In genomic region chr15:84669726-84670125, GRCh38 we compare ENCODE assay signal across 14 cellular contexts. TPM values are rescaled to one million over a fixed set of nuclear protein-coding genes. Genes with fewer than 3 reads are reported as not detected.
A peak's percentile ranks its signal among the peaks of the same experiment; 100 is the strongest.
DNase-seq lines count a peak whose midpoint lies in the region; ATAC-seq, FAIRE-seq and TF ChIP-seq lines count a peak whose summit lies in the region.
"Had no signal": no experiment of that assay in that cellular context is flagged by ENCODE, and none has a peak within 500 bp of the region (broad histone marks: within the 10 kb centered on the region; RNA-seq: fewer than 3 reads in every experiment).

No MANE protein-coding gene starts in this region.

- H3K4me3 Mint-ChIP-seq in activated T-cell treated with anti-CD3 and anti-CD28 coated beads, Interleukin-2, amount 50 U/mL, for 72 hours: peak overlapping the region; percentile 37 to 38

- no peaks in the 10 kb centered on the region for H3K9me3 ChIP-seq in mesenchymal stem cell (ENCODE audit: control insufficient read depth, low read length)
- H3K9me3 ChIP-seq in thyroid gland: no peaks in the 10 kb centered on the region
- H3K9me3 ChIP-seq in pancreas: no peaks in the 10 kb centered on the region
- H3K9me3 ChIP-seq: uterus had no signal

- no peak for TF ChIP-seq CTCF in thyroid gland (IDR thresholded peaks at IDR 0.05)
- no peak for TF ChIP-seq CTCF in pancreas (IDR thresholded peaks at IDR 0.05)

- H4K8ac ChIP-seq in mesenchymal stem cell (ENCODE audit: low read length): no peak overlapping the region

- no peak overlapping the region for H3K4ac ChIP-seq in mesenchymal stem cell (ENCODE audit: low read depth in 1 of 2, low read length in 2 of 2)

- FAIRE-seq in pancreas (lab: Jason Lieb, UNC): no peak

- H3K36me3 Mint-ChIP-seq in activated T-cell treated with anti-CD3 and anti-CD28 coated beads, Interleukin-2, amount 50 U/mL, for 72 hours (ENCODE audit: insufficient read depth in 2 of 2): peaks cover 16 to 19% of the 10 kb centered on the region in 2 donors

- no peak overlapping the region for H3K23ac ChIP-seq in mesenchymal stem cell (ENCODE audit: low read length in 2 of 2)

- H2AK5ac ChIP-seq in mesenchymal stem cell (ENCODE audit: low read length, severe bottlenecking): peak overlapping the region; percentile 72

- no peaks in the 10 kb centered on the region for H3K9me3 Mint-ChIP-seq in activated T-cell treated with anti-CD3 and anti-CD28 coated beads, Interleukin-2, amount 50 U/mL, for 72 hours

- H2BK5ac ChIP-seq in mesenchymal stem cell (ENCODE audit: low read depth, low read length, poor library complexity, severe bottlenecking): no peak overlapping the region

- H3K9ac ChIP-seq in mesenchymal stem cell (ENCODE audit: low read length): peak overlapping the region; percentile 22
- H3K9ac ChIP-seq: BLaER1 treated with 17β-estradiol and CSF1 and Interleukin-3, amounts not matched to agents 10 nM and 100 nM; parathyroid adenoma had no signal

- H2AFZ ChIP-seq in mesenchymal stem cell (ENCODE audit: low read depth, low read length): no peak overlapping the region
- H2AFZ ChIP-seq: parathyroid adenoma had no signal

- H3K4me1 Mint-ChIP-seq in activated T-cell treated with anti-CD3 and anti-CD28 coated beads, Interleukin-2, amount 50 U/mL, for 72 hours (ENCODE audit: low read depth): peaks cover 58% of the 10 kb centered on the region

- H2BK12ac ChIP-seq in mesenchymal stem cell (ENCODE audit: low read length in 2 of 2): no peak overlapping the region

- no peak overlapping the region for H3K18ac ChIP-seq in mesenchymal stem cell (ENCODE audit: low read depth in 1 of 2, low read length in 2 of 2)

- H3K36me3 ChIP-seq in mesenchymal stem cell (ENCODE audit: control insufficient read depth in 1 of 2, insufficient read depth in 2 of 2, low read depth in 1 of 2, low read length in 2 of 2) (peaks cover 20 to 48% of the 10 kb centered on the region in 2 experiments), thyroid gland (peaks cover 0 to 2% of the 10 kb centered on the region in 2 donors), pancreas (peaks cover 0 to 15% (median 7%) of the 10 kb centered on the region in 3 donors)
- H3K36me3 ChIP-seq: uterus had no signal

- TF ChIP-seq POLR2A in thyroid gland (IDR thresholded peaks at IDR 0.05): no peak

- WGBS in mesenchymal stem cell: 96% methylated on average over 6 of the region's 8 CpGs
- WGBS in thyroid gland, 2 donors: 88 to 90% methylated on average over 8 of the region's 8 CpGs
- 92 to 95% methylated on average over 8 of the region's 8 CpGs for WGBS in pancreas, 2 donors

- DNase-seq in activated naive CD4-positive, alpha-beta T cell treated with Interleukin-2 at 50 U/mL for 16 hours: peak; percentile 68
- DNase-seq in activated naive CD4-positive, alpha-beta T cell (lab: John Stamatoyannopoulos, UW): no peak
- peak; percentile 64 to 72 for DNase-seq in activated T-cell treated with anti-CD3 and anti-CD28 coated beads, Interleukin-2, amount 50 U/mL, for 72 hours
- no peak for DNase-seq in mesenchymal stem cell
- no peak for DNase-seq in thyroid gland
- DNase-seq in pancreas: no peak
- DNase-seq: KG1, NCI-H2081 treated with DMSO at 0.1 percent for 48 hours, SW 1271, uterus had no signal

- H2BK120ac ChIP-seq in mesenchymal stem cell (ENCODE audit: low read depth, low read length): no peak overlapping the region

- intact Hi-C loops in thyroid gland (cut with DNase I) (no loop called here), pancreas (cut with DNase I) (no loop called here)

- peaks cover 20% of the 10 kb centered on the region for H3K79me1 ChIP-seq in mesenchymal stem cell (replicated peaks; ENCODE audit: low read length, poor library complexity, severe bottlenecking)

- H3K4me2 ChIP-seq in mesenchymal stem cell (ENCODE audit: low read length, poor library complexity, severe bottlenecking): no peak overlapping the region
- H3K4me2 ChIP-seq: BLaER1 treated with 17β-estradiol and CSF1 and Interleukin-3, amounts not matched to agents 10 nM and 100 nM had no signal

- ATAC-seq in activated T-cell treated with anti-CD3 and anti-CD28 coated beads, Interleukin-2, amount 50 U/mL, for 72 hours (replicated peaks in 1 of 2): peak; percentile 32 to 55
- ATAC-seq in HG03432 (IDR thresholded peaks at IDR 0.05; ENCODE audit: unreplicated experiment) (no peak), HG02759 (IDR thresholded peaks at IDR 0.05; ENCODE audit: unreplicated experiment) (no peak), pancreas (no peak)

- H3K4me1 ChIP-seq in mesenchymal stem cell (ENCODE audit: control insufficient read depth, insufficient read depth, low read depth, low read length) (peaks cover 1% of the 10 kb centered on the region), thyroid gland (peaks cover 12 to 20% of the 10 kb centered on the region in 2 donors), pancreas (no peaks in the 10 kb centered on the region)
- H3K4me1 ChIP-seq: BLaER1 treated with 17β-estradiol and CSF1 and Interleukin-3, amounts not matched to agents 10 nM and 100 nM; parathyroid adenoma; uterus had no signal

- H3K14ac ChIP-seq in mesenchymal stem cell (ENCODE audit: low read length in 2 of 2): no peak overlapping the region

- no peak overlapping the region for H3K27ac ChIP-seq in mesenchymal stem cell (ENCODE audit: low read length, poor library complexity, severe bottlenecking)
- peak overlapping the region; percentile 75 to 89 (median 79) for H3K27ac ChIP-seq in thyroid gland
- no peak overlapping the region for H3K27ac ChIP-seq in pancreas
- H3K27ac ChIP-seq: BLaER1 treated with 17β-estradiol and CSF1 and Interleukin-3, amounts not matched to agents 10 nM and 100 nM; parathyroid adenoma; uterus had no signal

- no peak overlapping the region for H2BK15ac ChIP-seq in mesenchymal stem cell (ENCODE audit: low read depth, poor library complexity, severe bottlenecking)

- no peaks in the 10 kb centered on the region for H3K27me3 ChIP-seq in mesenchymal stem cell (ENCODE audit: control insufficient read depth in 1 of 2, insufficient read depth in 1 of 2, low read length in 2 of 2)
- no peaks in the 10 kb centered on the region for H3K27me3 ChIP-seq in thyroid gland
- H3K27me3 ChIP-seq in pancreas: no peaks in the 10 kb centered on the region
- H3K27me3 ChIP-seq: BLaER1 treated with 17β-estradiol and CSF1 and Interleukin-3, amounts not matched to agents 10 nM and 100 nM; uterus had no signal

- no peaks in the 10 kb centered on the region for H3K27me3 Mint-ChIP-seq in activated T-cell treated with anti-CD3 and anti-CD28 coated beads, Interleukin-2, amount 50 U/mL, for 72 hours (ENCODE audit: low read depth)

- peak overlapping the region; percentile 89 for H3K27ac Mint-ChIP-seq in activated T-cell treated with anti-CD3 and anti-CD28 coated beads, Interleukin-2, amount 50 U/mL, for 72 hours

- H3K4me3 ChIP-seq in mesenchymal stem cell (ENCODE audit: insufficient read depth in 1 of 2, low read depth in 1 of 2, low read length in 2 of 2) (no peak overlapping the region), thyroid gland (replicated peaks in 1 of 3) (no peak overlapping the region), pancreas (no peak overlapping the region)
- H3K4me3 ChIP-seq: BLaER1 treated with 17β-estradiol and CSF1 and Interleukin-3, amounts not matched to agents 10 nM and 100 nM; uterus had no signal

- no peak overlapping the region for H4K91ac ChIP-seq in mesenchymal stem cell (ENCODE audit: low read length)

RNA-seq across cellular contexts. Expression of gene NMB, which starts 11.7 kb away (rescaled TPM):
- total RNA-seq in activated T-cell treated with anti-CD3 and anti-CD28 coated beads, Interleukin-2, amount 50 U/mL, for 72 hours: 1 to 10 TPM; 3.6 to 4.0 TPM
- polyA plus RNA-seq in mesenchymal stem cell (2013, experiment 1 of 2): 4.5 TPM
- polyA plus RNA-seq in mesenchymal stem cell (2013, experiment 2 of 2): 4.7 TPM
- 10 to 100 TPM; 12.9 to 43.4 (median 23.5) TPM for total RNA-seq in thyroid gland
- 1 to 10 TPM; 2.9 to 5.4 (median 3.5) TPM for total RNA-seq in pancreas
- 1 to 10 TPM; 4.8 to 8.3 TPM for polyA plus RNA-seq in pancreas

RNA-seq across cellular contexts. Expression of gene WDR73, which starts 15.6 kb away (rescaled TPM):
- total RNA-seq in activated T-cell treated with anti-CD3 and anti-CD28 coated beads, Interleukin-2, amount 50 U/mL, for 72 hours: 10 to 100 TPM; 16.1 to 16.7 TPM
- 13.9 TPM for polyA plus RNA-seq in mesenchymal stem cell (2013, experiment 1 of 2)
- 13.7 TPM for polyA plus RNA-seq in mesenchymal stem cell (2013, experiment 2 of 2)
- total RNA-seq in thyroid gland (10 to 100 TPM; 37.5 to 63.3 (median 41.1) TPM), pancreas (10 to 100 TPM; 10.5 to 20.4 (median 11.2) TPM)
- polyA plus RNA-seq in pancreas: 10 to 100 TPM; 21.3 to 28.3 TPM

RNA-seq across cellular contexts. Expression of gene SEC11A, which starts 46.2 kb away (rescaled TPM):
- 100 to 1,000 TPM; 120 to 134 TPM for total RNA-seq in activated T-cell treated with anti-CD3 and anti-CD28 coated beads, Interleukin-2, amount 50 U/mL, for 72 hours
- polyA plus RNA-seq in mesenchymal stem cell (2013, experiment 1 of 2): 265 TPM
- 272 TPM for polyA plus RNA-seq in mesenchymal stem cell (2013, experiment 2 of 2)
- total RNA-seq in thyroid gland (100 to 1,000 TPM; 170 to 304 (median 182) TPM), pancreas (10 to 100 TPM; 43.7 to 77.5 (median 67.8) TPM)
- 10 to 100 TPM; 71.3 to 98.7 TPM for polyA plus RNA-seq in pancreas

Comparison
In these comparisons a context has a peak if more than half of its experiments do, and no peak if none do; other contexts are left out.
1. DNase-seq: peak in activated naive CD4-positive, alpha-beta T cell treated with Interleukin-2 at 50 U/mL for 16 hours (single experiment) and activated T-cell treated with anti-CD3 and anti-CD28 coated beads, Interleukin-2, amount 50 U/mL, for 72 hours (2 of 2); none in activated naive CD4-positive, alpha-beta T cell (0 of 4), mesenchymal stem cell (single experiment), thyroid gland (0 of 2) and pancreas (0 of 6).
2. ATAC-seq: peak in activated T-cell treated with anti-CD3 and anti-CD28 coated beads, Interleukin-2, amount 50 U/mL, for 72 hours (2 of 2); none in HG03432 (single experiment), HG02759 (single experiment) and pancreas (0 of 4).
3. H3K27ac ChIP-seq: peak in thyroid gland (3 of 3); none in mesenchymal stem cell (single experiment) and pancreas (0 of 4).